22 cellular contexts compared by ENCODE assay signal in genomic region chr2:101809656-101810055, GRCh38.
DNase-seq lines count a peak whose midpoint lies in the region; ATAC-seq and TF ChIP-seq lines count a peak whose summit lies in the region.
"Had no signal": no experiment of that assay in that cellular context is flagged by ENCODE, and none has a peak within 500 bp of the region (broad histone marks: within the 10 kb centered on the region; RNA-seq: fewer than 3 reads in every experiment).

No MANE protein-coding gene starts in this region.

- H3K4me3 ChIP-seq in fibroblast of the aortic adventitia (ENCODE audit: low read depth, low read length), result no peak overlapping the region
- H3K4me3 ChIP-seq: GM23248 had no signal

- H3K27me3 Mint-ChIP-seq in activated naive CD8-positive, alpha-beta T cell, result no peaks in the 10 kb centered on the region
- H3K27me3 Mint-ChIP-seq in activated naive CD8-positive, alpha-beta T cell treated with anti-CD3 and anti-CD28 coated beads, Interleukin-2, amount 50 U/mL, for 24 hours, result no peaks in the 10 kb centered on the region
- H3K27me3 Mint-ChIP-seq: activated CD8-positive, alpha-beta T cell treated with anti-CD3 and anti-CD28 coated beads for 36 hours; CD8-positive, alpha-beta memory T cell had no signal

- no peaks in the 10 kb centered on the region for H3K9me3 Mint-ChIP-seq in activated naive CD8-positive, alpha-beta T cell (ENCODE audit: low read depth)
- H3K9me3 Mint-ChIP-seq in activated naive CD8-positive, alpha-beta T cell treated with anti-CD3 and anti-CD28 coated beads, Interleukin-2, amount 50 U/mL, for 24 hours, result peaks cover 7% of the 10 kb centered on the region
- H3K9me3 Mint-ChIP-seq: activated CD8-positive, alpha-beta T cell treated with anti-CD3 and anti-CD28 coated beads for 36 hours; CD8-positive, alpha-beta memory T cell had no signal

- no peak for TF ChIP-seq CTCF in fibroblast of the aortic adventitia (IDR thresholded peaks at IDR 0.05; ENCODE audit: insufficient read depth, low read length)

- H3K4me1 Mint-ChIP-seq in activated naive CD8-positive, alpha-beta T cell (ENCODE audit: low read depth), result peaks cover 69% of the 10 kb centered on the region
- peaks cover 73% of the 10 kb centered on the region for H3K4me1 Mint-ChIP-seq in activated naive CD8-positive, alpha-beta T cell treated with anti-CD3 and anti-CD28 coated beads, Interleukin-2, amount 50 U/mL, for 24 hours

- peak overlapping the region; percentile 25 for H3K27ac ChIP-seq in temporal lobe (ENCODE audit: low read depth, low read length)
- H3K27ac ChIP-seq: GM23248, neutrophil, WERI-Rb-1 had no signal

- ATAC-seq in activated naive CD8-positive, alpha-beta T cell treated with anti-CD3 and anti-CD28 coated beads, Interleukin-2, amount 50 U/mL, for 24 hours, result no peak
- ATAC-seq in GM21367 (IDR thresholded peaks at IDR 0.05; ENCODE audit: unreplicated experiment), result no peak
- ATAC-seq: activated CD8-positive, alpha-beta T cell treated with anti-CD3 and anti-CD28 coated beads for 36 hours; activated naive CD4-positive, alpha-beta T cell treated with anti-CD3 and anti-CD28 coated beads, Interleukin-2, amount 50 U/mL, for 72 hours had no signal

- no peaks in the 10 kb centered on the region for H3K36me3 Mint-ChIP-seq in activated naive CD8-positive, alpha-beta T cell
- peaks cover 13% of the 10 kb centered on the region for H3K36me3 Mint-ChIP-seq in activated naive CD8-positive, alpha-beta T cell treated with anti-CD3 and anti-CD28 coated beads, Interleukin-2, amount 50 U/mL, for 24 hours (ENCODE audit: low read depth)

- no peak for DNase-seq in activated naive CD8-positive, alpha-beta T cell treated with anti-CD3 and anti-CD28 coated beads, Interleukin-2, amount 50 U/mL, for 24 hours
- DNase-seq in RPMI7951 (ENCODE audit: low read depth) (peak; percentile 85), fibroblast of the aortic adventitia (ENCODE audit: low read depth) (peak; percentile 49)
- no peak for DNase-seq in effector CD8-positive, alpha-beta T cell (lab: John Stamatoyannopoulos, UW)
- DNase-seq in stimulated activated CD8-positive, alpha-beta memory T cell treated with anti-CD3 and anti-CD28 coated beads, Interleukin-4, amount 100 ng/mL, for 48 hours, result no peak
- DNase-seq: activated CD8-positive, alpha-beta T cell treated with anti-CD3 and anti-CD28 coated beads for 36 hours; activated T-cell treated with anti-CD3 and anti-CD28 coated beads, Interleukin-2, amount 50 U/mL, for 1 hour; CD8-positive, alpha-beta memory T cell; cortex of kidney; DND-41; GM23248; Karpas-422; NCI-H1092 treated with DMSO at 0.1 percent for 48 hours; NCI-H2081 treated with DMSO at 0.1 percent for 48 hours; SHP77 treated with DMSO at 0.1 percent for 48 hours; T-helper 2 cell; WERI-Rb-1 had no signal

- H3K27ac Mint-ChIP-seq in activated naive CD8-positive, alpha-beta T cell, result peak overlapping the region; percentile 6
- no peak overlapping the region for H3K27ac Mint-ChIP-seq in activated naive CD8-positive, alpha-beta T cell treated with anti-CD3 and anti-CD28 coated beads, Interleukin-2, amount 50 U/mL, for 24 hours
- H3K27ac Mint-ChIP-seq: activated CD8-positive, alpha-beta T cell treated with anti-CD3 and anti-CD28 coated beads for 36 hours had no signal

- no peak overlapping the region for H3K4me3 Mint-ChIP-seq in activated naive CD8-positive, alpha-beta T cell
- no peak overlapping the region for H3K4me3 Mint-ChIP-seq in activated naive CD8-positive, alpha-beta T cell treated with anti-CD3 and anti-CD28 coated beads, Interleukin-2, amount 50 U/mL, for 24 hours
- H3K4me3 Mint-ChIP-seq: activated CD8-positive, alpha-beta T cell treated with anti-CD3 and anti-CD28 coated beads for 36 hours; CD8-positive, alpha-beta memory T cell had no signal

Comparison
In these comparisons a context has a peak if more than half of its experiments do, and no peak if none do; other contexts are left out.
1. DNase-seq: peak in RPMI7951 (single experiment) and fibroblast of the aortic adventitia (single experiment); none in activated naive CD8-positive, alpha-beta T cell treated with anti-CD3 and anti-CD28 coated beads, Interleukin-2, amount 50 U/mL, for 24 hours (single experiment), effector CD8-positive, alpha-beta T cell (single experiment) and stimulated activated CD8-positive, alpha-beta memory T cell treated with anti-CD3 and anti-CD28 coated beads, Interleukin-4, amount 100 ng/mL, for 48 hours (single experiment).